ENCODE assay signal across 8 cellular contexts in the genomic region with DNA sequence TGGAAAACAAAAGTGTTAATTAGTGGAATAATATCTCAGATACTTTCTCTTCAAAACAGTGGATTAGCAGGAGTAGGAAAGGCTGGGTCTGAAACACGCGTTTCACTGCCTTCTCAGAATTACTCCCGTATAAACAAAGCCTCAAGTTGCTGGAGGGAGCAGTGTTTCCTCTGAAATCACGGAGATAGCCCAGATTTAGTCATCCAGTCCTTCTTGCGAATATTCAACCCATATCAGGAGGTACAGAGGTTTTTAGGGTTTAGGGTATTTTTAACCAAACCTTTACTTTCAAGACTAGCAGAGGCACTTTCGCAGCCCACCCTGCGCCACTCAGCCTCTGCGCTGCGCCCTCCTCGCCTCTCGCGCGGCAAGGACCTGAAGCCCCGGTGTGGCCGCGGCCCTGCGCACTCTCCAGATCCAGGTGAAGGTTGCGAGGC. TPM values are rescaled to one million over a fixed set of nuclear protein-coding genes. Genes with fewer than 3 reads are reported as not detected.
DNase-seq lines count a peak whose midpoint lies in the region; ATAC-seq, FAIRE-seq and TF ChIP-seq lines count a peak whose summit lies in the region.

No MANE protein-coding gene starts in this region.

- no peak for TF ChIP-seq CTCF in CD8-positive, alpha-beta T cell (IDR thresholded peaks at IDR 0.05)
- no peak for TF ChIP-seq CTCF in HCT116 (IDR thresholded peaks at IDR 0.05 in 2 of 3, conservative IDR thresholded peaks at IDR 0.05 in 1 of 3; ENCODE audit: borderline replicate concordance in 1 of 3, insufficient read depth in 1 of 3, low read depth in 2 of 3, low read length in 2 of 3)
- TF ChIP-seq CTCF in endothelial cell (IDR thresholded peaks at IDR 0.05; ENCODE audit: unreplicated experiment), result no peak

- H3K27me3 Mint-ChIP-seq in CD8-positive, alpha-beta T cell (ENCODE audit: low read depth), result peaks cover 11% of the 10 kb centered on the region
- H3K27me3 Mint-ChIP-seq in endothelial cell (ENCODE audit: unreplicated experiment), result peaks cover 8% of the 10 kb centered on the region

- peak in 1 of 7 experiments; percentile 2 for DNase-seq in CD8-positive, alpha-beta T cell
- no peak for DNase-seq in HCT116 (ENCODE audit: low read depth, low spot score)
- peak in 1 of 2 experiments; percentile 69 for DNase-seq in SJSA1 (ENCODE audit: low read depth in 1 of 2, low spot score in 2 of 2)
- no peak for DNase-seq in endothelial cell (ENCODE audit: low spot score)
- DNase-seq in urothelium cell line (ENCODE audit: low spot score), result peak; percentile 36
- no peak for DNase-seq in activated CD8-positive, alpha-beta memory T cell treated with anti-CD3 and anti-CD28 coated beads, Interleukin-2, amount 50 U/mL, for 4 hours
- no peak for DNase-seq in NCI-H128 (lab: John Stamatoyannopoulos, UW; ENCODE audit: unreplicated experiment)

- RAD21 ChIA-PET in HCT116 (lab: Charles Lee; ENCODE audit: low non-redundant PET in 1 of 2, low total read pairs in 2 of 2, uncharacterized antibody in 2 of 2, unreplicated experiment in 2 of 2), result interaction anchor here (0.8 to 3.0 kb wide), 6 partner anchors 127 to 242 kb away, joined by 3 to 16 read pairs (median 4); no protein-coding TSS in a partner anchor

- TSS peak; percentile 84 for BruUV-seq in HCT116 (replicated peaks; lab: Mats Ljungman, UMichigan)

- no peak for TF ChIP-seq RAD21 in HCT116 (IDR thresholded peaks at IDR 0.05; ENCODE audit: low read depth)

- POLR2A ChIA-PET in CD8-positive, alpha-beta T cell (lab: Charles Lee), result interaction anchor here (1.0 kb wide), 1 partner anchor 338 kb away, joined by 3 read pairs; the partner anchor contains the start of gene GCH1
- POLR2A ChIA-PET in HCT116 (lab: Charles Lee), result interaction anchor here (1.4 to 3.8 kb wide), 2 partner anchors 209 to 241 kb away, joined by 5 to 24 read pairs; no protein-coding TSS in a partner anchor

- no peaks in the 10 kb centered on the region for H4K20me1 ChIP-seq in HCT116 (ENCODE audit: insufficient read depth)

- peak overlapping the region; percentile 47 for H3K27ac ChIP-seq in CD8-positive, alpha-beta T cell (ENCODE audit: low read depth, low read length)
- H3K27ac ChIP-seq in HCT116 (ENCODE audit: low read depth, low read length) (peak overlapping the region; percentile 74), SJSA1 (peak overlapping the region; percentile 95), mucosa of rectum (ENCODE audit: low read depth in 2 of 2, low read length in 2 of 2) (peak overlapping the region; percentile 99)

- H3K79me2 ChIP-seq in HCT116 (ENCODE audit: insufficient read depth, low read length), result peaks cover 10% of the 10 kb centered on the region; the same call in 1 of the 2 replicates

- no peak for TF ChIP-seq POLR2A in HCT116 (IDR thresholded peaks at IDR 0.05; ENCODE audit: borderline replicate concordance, extremely low read depth, insufficient read depth, insufficient read length)

- H2AFZ ChIP-seq in HCT116 (ENCODE audit: low read depth, low read length, poor library complexity, severe bottlenecking), result peak overlapping the region; percentile 12

- H3K9me3 Mint-ChIP-seq in CD8-positive, alpha-beta T cell, result no peaks in the 10 kb centered on the region
- H3K9me3 Mint-ChIP-seq in endothelial cell (ENCODE audit: unreplicated experiment), result no peaks in the 10 kb centered on the region

- peak overlapping the region; percentile 84 for H3K4me3 ChIP-seq in CD8-positive, alpha-beta T cell (ENCODE audit: low read depth, low read length)
- H3K4me3 ChIP-seq in HCT116 (replicated peaks in 1 of 2; ENCODE audit: low read depth in 1 of 2, low read length in 2 of 2) (peak overlapping the region; percentile 61 to 73), SJSA1 (peak overlapping the region; percentile 95), mucosa of rectum (ENCODE audit: low read length in 2 of 2) (peak overlapping the region; percentile 80 to 88)

- peaks cover 15% of the 10 kb centered on the region for H3K4me1 ChIP-seq in CD8-positive, alpha-beta T cell (ENCODE audit: insufficient read depth, low read length)
- H3K4me1 ChIP-seq in HCT116 (ENCODE audit: control insufficient read depth in 1 of 2, insufficient read depth in 2 of 2, low read length in 2 of 2), result peaks cover 10 to 37% of the 10 kb centered on the region in 2 experiments
- H3K4me1 ChIP-seq in SJSA1 (replicated peaks), result peaks cover 41% of the 10 kb centered on the region
- peaks cover 14 to 18% of the 10 kb centered on the region in 2 donors for H3K4me1 ChIP-seq in mucosa of rectum (ENCODE audit: control insufficient read depth in 2 of 2, insufficient read depth in 2 of 2, low read length in 2 of 2)

- H3K9ac ChIP-seq in HCT116 (ENCODE audit: low read length) (peak overlapping the region; percentile 76), mucosa of rectum (ENCODE audit: low read depth in 1 of 2, low read length in 2 of 2) (peak overlapping the region; percentile 87 to 99)

- FAIRE-seq in urothelium cell line (lab: Jason Lieb, UNC), result no peak

- peak overlapping the region; percentile 96 for H3K4me2 ChIP-seq in HCT116 (ENCODE audit: low read length)

- H3K36me3 Mint-ChIP-seq in CD8-positive, alpha-beta T cell, result no peaks in the 10 kb centered on the region
- H3K36me3 Mint-ChIP-seq in endothelial cell (ENCODE audit: low read depth, unreplicated experiment), result no peaks in the 10 kb centered on the region

- ATAC-seq in CD8-positive, alpha-beta T cell, result peak; percentile 30
- ATAC-seq in HCT116, result peak; percentile 2

- no peaks in the 10 kb centered on the region for H3K27me3 ChIP-seq in CD8-positive, alpha-beta T cell (ENCODE audit: insufficient read depth, low read length)
- H3K27me3 ChIP-seq in HCT116 (ENCODE audit: insufficient read depth, low read length) (no peaks in the 10 kb centered on the region), SJSA1 (replicated peaks) (no peaks in the 10 kb centered on the region), mucosa of rectum (ENCODE audit: control insufficient read depth in 2 of 2, insufficient read depth in 2 of 2, low read length in 2 of 2) (no peaks in the 10 kb centered on the region)

- CTCF ChIA-PET in CD8-positive, alpha-beta T cell (lab: Charles Lee), result interaction anchor here (0.7 to 7.7 kb wide), 23 partner anchors 9 to 318 kb away, joined by 3 to 169 read pairs (median 5); no protein-coding TSS in a partner anchor
- CTCF ChIA-PET in HCT116 (lab: Charles Lee), result interaction anchor here (0.5 to 5.4 kb wide), 15 partner anchors 9 to 335 kb away, joined by 3 to 131 read pairs (median 3); partner anchors contain the start of genes CGRRF1 and GMFB

- intact Hi-C loops in CD8-positive, alpha-beta T cell (cut with DNase I, micrococcal nuclease), result loop anchor here (1.0 to 10.0 kb wide), 17 partner anchors 53 to 847 kb away; partner anchors contain the start of genes GCH1 (in 2 of the 2), ATG14 (in 1 of the 2), CDKN3 (in 1 of the 2) and CGRRF1 (in 1 of the 2)
- intact Hi-C loops in HCT116 (cut with micrococcal nuclease), result loop anchor here (1.0 to 5.0 kb wide), 5 partner anchors 87 to 328 kb away; no protein-coding TSS in a partner anchor

- peaks cover 21% of the 10 kb centered on the region for H3K4me1 Mint-ChIP-seq in CD8-positive, alpha-beta T cell (ENCODE audit: low read depth)
- H3K4me1 Mint-ChIP-seq in endothelial cell (ENCODE audit: unreplicated experiment), result peaks cover 15% of the 10 kb centered on the region

- H3K36me3 ChIP-seq in CD8-positive, alpha-beta T cell (ENCODE audit: insufficient read depth, low read length), result no peaks in the 10 kb centered on the region
- H3K36me3 ChIP-seq in HCT116 (ENCODE audit: control insufficient read depth in 1 of 2, insufficient read depth in 2 of 2, low read length in 2 of 2), result no peaks in the 10 kb centered on the region; a peak in 1 of 4 replicates
- peaks cover 23% of the 10 kb centered on the region for H3K36me3 ChIP-seq in SJSA1
- H3K36me3 ChIP-seq in mucosa of rectum (ENCODE audit: control insufficient read depth in 2 of 2, insufficient read depth in 2 of 2, low read length in 2 of 2), result no peaks in the 10 kb centered on the region

- H3K9me2 ChIP-seq in HCT116 (ENCODE audit: insufficient read depth), result no peaks in the 10 kb centered on the region

- H3K9me3 ChIP-seq in CD8-positive, alpha-beta T cell (ENCODE audit: low read length), result no peaks in the 10 kb centered on the region
- H3K9me3 ChIP-seq in HCT116 (ENCODE audit: control insufficient read depth in 1 of 2, insufficient read depth in 1 of 2, low read depth in 1 of 2, low read length in 2 of 2) (no peaks in the 10 kb centered on the region), SJSA1 (replicated peaks) (no peaks in the 10 kb centered on the region), mucosa of rectum (ENCODE audit: control insufficient read depth in 2 of 2, low read length in 2 of 2) (no peaks in the 10 kb centered on the region)

- peak overlapping the region; percentile 92 for H3K4me3 Mint-ChIP-seq in CD8-positive, alpha-beta T cell
- peak overlapping the region; percentile 78 for H3K4me3 Mint-ChIP-seq in endothelial cell (ENCODE audit: unreplicated experiment)

- H3K27ac Mint-ChIP-seq in CD8-positive, alpha-beta T cell, result peak overlapping the region; percentile 35
- H3K27ac Mint-ChIP-seq in endothelial cell (ENCODE audit: unreplicated experiment), result no peak overlapping the region

TF ChIP-seq in HCT116, 20 proteins besides CTCF, POLR2A, EP300 and RAD21:
- TF ChIP-seq ELF1 (IDR thresholded peaks at IDR 0.05; ENCODE audit: borderline replicate concordance, low read depth) (no peak), CBX3 (IDR thresholded peaks at IDR 0.05; ENCODE audit: low read depth) (0 out of 2 replicates have a peak, but pooled peaks have one; percentile 44), POLR2AphosphoS5 (IDR thresholded peaks at IDR 0.05; ENCODE audit: low read depth, low read length) (no peak), YY1 (IDR thresholded peaks at IDR 0.05; ENCODE audit: extremely low read depth, insufficient replicate concordance, low read depth, low read length) (no peak)

RNA-seq across cellular contexts. Expression of gene SAMD4A, which starts 2.1 kb away (rescaled TPM):
- 1 to 10 TPM; 1.6 to 2.0 TPM for total RNA-seq in CD8-positive, alpha-beta T cell
- total RNA-seq in HCT116 (2021; ENCODE audit: unreplicated experiment) (9.0 TPM), endothelial cell (ENCODE audit: unreplicated experiment) (9.2 TPM)
- 4.9 and 7.1 TPM in 2 replicates for polyA plus RNA-seq in HCT116 (2012)
- 22.5 and 31.6 TPM in 2 replicates for total RNA-seq in SJSA1 (2014; rRNA removed; shearing (Covaris generic))

RNA-seq across cellular contexts. Expression of gene CGRRF1, which starts 55.1 kb away (rescaled TPM):
- 10 to 100 TPM; 59.6 to 59.9 TPM for total RNA-seq in CD8-positive, alpha-beta T cell
- total RNA-seq in HCT116 (2021; ENCODE audit: unreplicated experiment) (15.9 TPM), endothelial cell (ENCODE audit: unreplicated experiment) (31.1 TPM)
- polyA plus RNA-seq in HCT116 (2012), result 8.1 and 13.1 TPM in 2 replicates
- 6.5 and 17.3 TPM in 2 replicates for total RNA-seq in SJSA1 (2014; rRNA removed; shearing (Covaris generic))

Comparison
In these comparisons a context has a peak if more than half of its experiments do, and no peak if none do; other contexts are left out.
1. H3K27ac ChIP-seq: peak in every context shown above with its lines; median percentile 99 in mucosa of rectum; 95 in SJSA1; 74 in HCT116; 47 in CD8-positive, alpha-beta T cell.